In genomic region chr11:76637491-76638266, GRCh38 we compare ENCODE assay signal across 8 cellular contexts. TPM values are rescaled to one million over a fixed set of nuclear protein-coding genes. Genes with fewer than 3 reads are reported as not detected.
A peak's percentile ranks its signal among the peaks of the same experiment; 100 is the strongest.
DNase-seq lines count a peak whose midpoint lies in the region; ATAC-seq and TF ChIP-seq lines count a peak whose summit lies in the region.

No MANE protein-coding gene starts in this region.

- H3K27ac ChIP-seq in SJCRH30 (no peak overlapping the region), sigmoid colon (no peak overlapping the region), breast epithelium (peak overlapping the region in 1 of 2 donors; percentile 69)

- DNase-seq in SJCRH30, result peak; percentile 28 to 33
- peak; percentile 74 for DNase-seq in sigmoid colon
- no peak for DNase-seq in MG63
- DNase-seq in breast epithelium (ENCODE audit: low spot score in 2 of 2), result no peak
- no peak for DNase-seq in activated CD8-positive, alpha-beta memory T cell treated with anti-CD3 and anti-CD28 coated beads, Interleukin-2, amount 50 U/mL, for 4 hours
- DNase-seq in DMS153 treated with DMSO at 0.1 percent for 48 hours (lab: John Stamatoyannopoulos, UW; ENCODE audit: unreplicated experiment), result no peak

- H3K4me3 ChIP-seq in SJCRH30 (no peak overlapping the region), sigmoid colon (no peak overlapping the region), MG63 (no peak overlapping the region), breast epithelium (no peak overlapping the region)

- no peak for TF ChIP-seq CTCF in sigmoid colon (IDR thresholded peaks at IDR 0.05)
- no peak for TF ChIP-seq CTCF in breast epithelium (IDR thresholded peaks at IDR 0.05)

- no peaks in the 10 kb centered on the region for H3K27me3 ChIP-seq in SJCRH30
- no peaks in the 10 kb centered on the region for H3K27me3 ChIP-seq in sigmoid colon
- H3K27me3 ChIP-seq in MG63, result no peaks in the 10 kb centered on the region
- H3K27me3 ChIP-seq in breast epithelium, result no peaks in the 10 kb centered on the region

- H3K36me3 ChIP-seq in SJCRH30, result no peaks in the 10 kb centered on the region
- H3K36me3 ChIP-seq in sigmoid colon, result no peaks in the 10 kb centered on the region
- H3K36me3 ChIP-seq in MG63, result no peaks in the 10 kb centered on the region
- H3K36me3 ChIP-seq in breast epithelium, result no peaks in the 10 kb centered on the region

- H3K4me1 ChIP-seq in SJCRH30 (peaks cover 8% of the 10 kb centered on the region; the same call in 1 of the 2 replicates), sigmoid colon (no peaks in the 10 kb centered on the region), breast epithelium (no peaks in the 10 kb centered on the region)

- TF ChIP-seq EP300 in sigmoid colon (IDR thresholded peaks at IDR 0.05), result no peak

- H3K9me3 ChIP-seq in SJCRH30 (replicated peaks) (no peaks in the 10 kb centered on the region), sigmoid colon (no peaks in the 10 kb centered on the region), MG63 (no peaks in the 10 kb centered on the region), breast epithelium (no peaks in the 10 kb centered on the region)

- no peak for TF ChIP-seq POLR2A in sigmoid colon (IDR thresholded peaks at IDR 0.05)
- no peak for TF ChIP-seq POLR2A in breast epithelium (IDR thresholded peaks at IDR 0.05)

- WGBS in sigmoid colon, 2 donors, result 46 to 60% methylated on average over 14 of the region's 14 CpGs

- ATAC-seq in GM19324 (IDR thresholded peaks at IDR 0.05; ENCODE audit: low FRiP score, unreplicated experiment) (peak; percentile 80), HG02884 (IDR thresholded peaks at IDR 0.05; ENCODE audit: unreplicated experiment) (peak; percentile 57)

- intact Hi-C loops in sigmoid colon (cut with DNase I), result no loop called here
- intact Hi-C loops in breast epithelium (cut with DNase I; ENCODE audit: low total_unique reads), result no loop called here

RNA-seq across cellular contexts. Expression of gene LRRC32, which starts 32.9 kb away (rescaled TPM):
- total RNA-seq in SJCRH30 (2014; rRNA removed; shearing (Covaris generic)), result 0.15 and 0.30 TPM in 2 replicates
- total RNA-seq in sigmoid colon (10 to 100 TPM in 3 of 4 donors, 1 to 10 TPM in 1; 6.4 to 30.7 (median 16.2) TPM), breast epithelium (10 to 100 TPM in 2 of 3 donors, 1 to 10 TPM in 1; 7.5 to 56.0 (median 42.6) TPM)
- 10 to 100 TPM in 1 of 3 donors, 1 to 10 TPM in 1, under 1 TPM in 1; 0.69 to 18.3 (median 1.8) TPM for polyA plus RNA-seq in sigmoid colon
- total RNA-seq in MG63 (2014; rRNA removed; shearing (Covaris generic); ENCODE audit: low replicate concordance), result not detected in 2 replicates

Comparison
In these comparisons a context has a peak if more than half of its experiments do, and no peak if none do; other contexts are left out.
1. DNase-seq: peak in SJCRH30 (2 of 2) and sigmoid colon (single experiment); none in MG63 (single experiment), breast epithelium (0 of 2), activated CD8-positive, alpha-beta memory T cell treated with anti-CD3 and anti-CD28 coated beads, Interleukin-2, amount 50 U/mL, for 4 hours (single experiment) and DMS153 treated with DMSO at 0.1 percent for 48 hours (single experiment).